15 cellular contexts compared by ENCODE assay signal in genomic region chr5:959581-960531, GRCh38. TPM values are rescaled to one million over a fixed set of nuclear protein-coding genes. Genes with fewer than 3 reads are reported as not detected.
DNase-seq lines count a peak whose midpoint lies in the region; ATAC-seq and TF ChIP-seq lines count a peak whose summit lies in the region.
"Had no signal": no experiment of that assay in that cellular context is flagged by ENCODE, and none has a peak within 500 bp of the region (broad histone marks: within the 10 kb centered on the region; RNA-seq: fewer than 3 reads in every experiment).

No MANE protein-coding gene starts in this region.

- H3K27me3 ChIP-seq in mesenchymal stem cell (ENCODE audit: control insufficient read depth in 1 of 2, insufficient read depth in 1 of 2, low read length in 2 of 2), result peaks cover 60 to 64% of the 10 kb centered on the region in 2 experiments
- peaks cover 35% of the 10 kb centered on the region for H3K27me3 ChIP-seq in MM.1S (replicated peaks; ENCODE audit: insufficient read depth, low read length)
- H3K27me3 ChIP-seq: pancreas had no signal

- H3K4me1 ChIP-seq in mesenchymal stem cell (ENCODE audit: control insufficient read depth, insufficient read depth, low read depth, low read length), result peaks cover 23% of the 10 kb centered on the region
- peaks cover 25% of the 10 kb centered on the region for H3K4me1 ChIP-seq in MM.1S (ENCODE audit: low read length)

- H3K4me3 Mint-ChIP-seq in activated T-cell treated with anti-CD3 and anti-CD28 coated beads, Interleukin-2, amount 50 U/mL, for 4 hours, result peak overlapping the region; percentile 26
- no peak overlapping the region for H3K4me3 Mint-ChIP-seq in activated T-cell treated with anti-CD3 and anti-CD28 coated beads, Interleukin-2, amount 50 U/mL, for 24 hours
- peak overlapping the region; percentile 9 for H3K4me3 Mint-ChIP-seq in type B pancreatic cell
- H3K4me3 Mint-ChIP-seq: activated naive CD4-positive, alpha-beta T cell treated with anti-CD3 and anti-CD28 coated beads for 36 hours; brain had no signal

- no peak overlapping the region for H3K23ac ChIP-seq in mesenchymal stem cell (ENCODE audit: low read length in 2 of 2)

- H3K27ac ChIP-seq in KOPT-K1 (ENCODE audit: low read depth, low read length, poor library complexity, severe bottlenecking) (peak overlapping the region; percentile 98), mesenchymal stem cell (ENCODE audit: low read length, poor library complexity, severe bottlenecking) (no peak overlapping the region), MM.1S (ENCODE audit: low read length) (no peak overlapping the region)
- H3K27ac ChIP-seq: pancreas had no signal

- no peak overlapping the region for H3K4me2 ChIP-seq in mesenchymal stem cell (ENCODE audit: low read length, poor library complexity, severe bottlenecking)
- H3K4me2 ChIP-seq in MM.1S (ENCODE audit: low read depth, low read length), result no peak overlapping the region

- H4K20me1 ChIP-seq in MM.1S (ENCODE audit: insufficient read depth, low read length), result no peaks in the 10 kb centered on the region

- H3K4ac ChIP-seq in mesenchymal stem cell (ENCODE audit: low read depth in 1 of 2, low read length in 2 of 2), result peak overlapping the region; percentile 35 to 54

- no peaks in the 10 kb centered on the region for H3K36me3 Mint-ChIP-seq in activated T-cell treated with anti-CD3 and anti-CD28 coated beads, Interleukin-2, amount 50 U/mL, for 4 hours (ENCODE audit: insufficient read depth)
- H3K36me3 Mint-ChIP-seq in activated T-cell treated with anti-CD3 and anti-CD28 coated beads, Interleukin-2, amount 50 U/mL, for 24 hours (ENCODE audit: low read depth), result no peaks in the 10 kb centered on the region
- no peaks in the 10 kb centered on the region for H3K36me3 Mint-ChIP-seq in type B pancreatic cell
- H3K36me3 Mint-ChIP-seq: brain had no signal

- peak overlapping the region in 1 of 2 experiments; percentile 18 for H3K14ac ChIP-seq in mesenchymal stem cell (ENCODE audit: low read length in 2 of 2)

- H3K4me1 Mint-ChIP-seq in activated T-cell treated with anti-CD3 and anti-CD28 coated beads, Interleukin-2, amount 50 U/mL, for 4 hours (ENCODE audit: low read depth), result peaks cover 25% of the 10 kb centered on the region
- peaks cover 56% of the 10 kb centered on the region for H3K4me1 Mint-ChIP-seq in activated T-cell treated with anti-CD3 and anti-CD28 coated beads, Interleukin-2, amount 50 U/mL, for 24 hours (ENCODE audit: low read depth)
- H3K4me1 Mint-ChIP-seq in type B pancreatic cell (ENCODE audit: unreplicated experiment), result peaks cover 31% of the 10 kb centered on the region

- no peaks in the 10 kb centered on the region for H3K79me2 ChIP-seq in MM.1S (ENCODE audit: low read length)

- ATAC-seq in activated T-cell treated with anti-CD3 and anti-CD28 coated beads, Interleukin-2, amount 50 U/mL, for 4 hours, result no peak
- no peak for ATAC-seq in GM18502 (IDR thresholded peaks at IDR 0.05; ENCODE audit: poor library complexity, unreplicated experiment)

- H3K27ac Mint-ChIP-seq in activated T-cell treated with anti-CD3 and anti-CD28 coated beads, Interleukin-2, amount 50 U/mL, for 24 hours, result no peak overlapping the region
- H3K27ac Mint-ChIP-seq in type B pancreatic cell, result no peak overlapping the region
- H3K27ac Mint-ChIP-seq: activated naive CD4-positive, alpha-beta T cell treated with anti-CD3 and anti-CD28 coated beads for 36 hours had no signal

- peak overlapping the region; percentile 31 to 47 for H3K18ac ChIP-seq in mesenchymal stem cell (ENCODE audit: low read depth in 1 of 2, low read length in 2 of 2)

- no peak for DNase-seq in activated T-cell treated with anti-CD3 and anti-CD28 coated beads, Interleukin-2, amount 50 U/mL, for 4 hours
- DNase-seq in activated T-cell treated with anti-CD3 and anti-CD28 coated beads, Interleukin-2, amount 50 U/mL, for 24 hours, result no peak
- DNase-seq in mesenchymal stem cell (no peak), type B pancreatic cell (ENCODE audit: extremely low spot score, unreplicated experiment) (peak; percentile 68), MM.1S (no peak)
- DNase-seq in stimulated activated CD4-positive, alpha-beta T cell treated with anti-CD3 and anti-CD28 coated beads, Interleukin-4, amount 100 ng/mL, for 24 hours, result no peak
- DNase-seq: activated naive CD4-positive, alpha-beta T cell treated with anti-CD3 and anti-CD28 coated beads for 36 hours; NCI-H1436; stimulated activated naive CD4-positive, alpha-beta T cell had no signal

- H2AK5ac ChIP-seq in mesenchymal stem cell (ENCODE audit: low read length, severe bottlenecking), result no peak overlapping the region

- peak overlapping the region; percentile 7 for H4K8ac ChIP-seq in mesenchymal stem cell (ENCODE audit: low read length)

- H3K9ac ChIP-seq in mesenchymal stem cell (ENCODE audit: low read length), result no peak overlapping the region
- no peak overlapping the region for H3K9ac ChIP-seq in MM.1S (ENCODE audit: low read length)

- H3K36me3 ChIP-seq in KOPT-K1 (ENCODE audit: insufficient read depth, low read length) (no peaks in the 10 kb centered on the region), mesenchymal stem cell (ENCODE audit: control insufficient read depth in 1 of 2, insufficient read depth in 2 of 2, low read depth in 1 of 2, low read length in 2 of 2) (no peaks in the 10 kb centered on the region), MM.1S (replicated peaks; ENCODE audit: insufficient read depth, low read length) (no peaks in the 10 kb centered on the region)
- H3K36me3 ChIP-seq: pancreas had no signal

- no peaks in the 10 kb centered on the region for H3K79me1 ChIP-seq in mesenchymal stem cell (replicated peaks; ENCODE audit: low read length, poor library complexity, severe bottlenecking)

- no peaks in the 10 kb centered on the region for H3K9me3 ChIP-seq in KOPT-K1 (ENCODE audit: insufficient read depth, low read length, poor library complexity, severe bottlenecking)
- no peaks in the 10 kb centered on the region for H3K9me3 ChIP-seq in mesenchymal stem cell (ENCODE audit: control insufficient read depth, low read length)
- H3K9me3 ChIP-seq in MM.1S (replicated peaks; ENCODE audit: insufficient read depth, low read length), result no peaks in the 10 kb centered on the region
- H3K9me3 ChIP-seq: mucosa of descending colon, pancreas had no signal

- 94% methylated on average over 46 of the region's 47 CpGs for WGBS in mesenchymal stem cell

- H3K9me3 Mint-ChIP-seq in activated T-cell treated with anti-CD3 and anti-CD28 coated beads, Interleukin-2, amount 50 U/mL, for 4 hours, result no peaks in the 10 kb centered on the region
- no peaks in the 10 kb centered on the region for H3K9me3 Mint-ChIP-seq in activated T-cell treated with anti-CD3 and anti-CD28 coated beads, Interleukin-2, amount 50 U/mL, for 24 hours
- no peaks in the 10 kb centered on the region for H3K9me3 Mint-ChIP-seq in type B pancreatic cell
- H3K9me3 Mint-ChIP-seq: activated naive CD4-positive, alpha-beta T cell treated with anti-CD3 and anti-CD28 coated beads for 36 hours had no signal

- H2BK5ac ChIP-seq in mesenchymal stem cell (ENCODE audit: low read depth, low read length, poor library complexity, severe bottlenecking), result no peak overlapping the region

- no peak for TF ChIP-seq CTCF in type B pancreatic cell (conservative IDR thresholded peaks at IDR 0.05)
- TF ChIP-seq CTCF in MM.1S (IDR thresholded peaks at IDR 0.05; ENCODE audit: low read length), result no peak

- H3K4me3 ChIP-seq in mesenchymal stem cell (ENCODE audit: insufficient read depth in 1 of 2, low read depth in 1 of 2, low read length in 2 of 2) (no peak overlapping the region), MM.1S (ENCODE audit: low read length) (no peak overlapping the region)
- H3K4me3 ChIP-seq: mucosa of descending colon, pancreas had no signal

- no peaks in the 10 kb centered on the region for H3K9me2 ChIP-seq in MM.1S (replicated peaks; ENCODE audit: insufficient read depth, low read length)

- peak overlapping the region; percentile 87 for H4K91ac ChIP-seq in mesenchymal stem cell (ENCODE audit: low read length)

- no peak overlapping the region for H2BK120ac ChIP-seq in mesenchymal stem cell (ENCODE audit: low read depth, low read length)

- peaks cover 18% of the 10 kb centered on the region; the same call in 1 of the 2 replicates for H3F3A ChIP-seq in MM.1S (ENCODE audit: insufficient read depth, low read length)

- H3K27me3 Mint-ChIP-seq in activated T-cell treated with anti-CD3 and anti-CD28 coated beads, Interleukin-2, amount 50 U/mL, for 4 hours (ENCODE audit: low read depth), result peaks cover 30% of the 10 kb centered on the region
- peaks cover 42% of the 10 kb centered on the region for H3K27me3 Mint-ChIP-seq in activated T-cell treated with anti-CD3 and anti-CD28 coated beads, Interleukin-2, amount 50 U/mL, for 24 hours
- peaks cover 8% of the 10 kb centered on the region for H3K27me3 Mint-ChIP-seq in type B pancreatic cell
- H3K27me3 Mint-ChIP-seq: brain had no signal

- peak overlapping the region; percentile 59 to 93 for H2BK12ac ChIP-seq in mesenchymal stem cell (ENCODE audit: low read length in 2 of 2)

- no peak overlapping the region for H2BK15ac ChIP-seq in mesenchymal stem cell (ENCODE audit: low read depth, poor library complexity, severe bottlenecking)

- H2AFZ ChIP-seq in mesenchymal stem cell (ENCODE audit: low read depth, low read length) (no peak overlapping the region), MM.1S (ENCODE audit: low read length) (no peak overlapping the region)

RNA-seq across cellular contexts. Expression of gene NKD2, which starts 48.7 kb away (rescaled TPM):
- under 1 TPM; 0.54 to 0.94 (median 0.58) TPM for total RNA-seq in activated T-cell treated with anti-CD3 and anti-CD28 coated beads, Interleukin-2, amount 50 U/mL, for 4 hours
- polyA plus RNA-seq in mesenchymal stem cell (2013, experiment 1 of 2), result 6.5 TPM
- 6.2 TPM for polyA plus RNA-seq in mesenchymal stem cell (2013, experiment 2 of 2)
- total RNA-seq in type B pancreatic cell (ENCODE audit: low replicate concordance), result 23.3 and 24.3 TPM in 2 replicates
- polyA plus RNA-seq: keratinocyte had no signal

Comparison
In these comparisons a context has a peak if more than half of its experiments do, and no peak if none do; other contexts are left out.
1. RNA of gene NKD2, which starts 48.7 kb away (total RNA-seq): 23.3 to 24.3 TPM in type B pancreatic cell; 0.54 to 0.94 TPM in activated T-cell treated with anti-CD3 and anti-CD28 coated beads, Interleukin-2, amount 50 U/mL, for 4 hours; every median in the first group is over 10 times any median in the second.